8 cellular contexts compared by ENCODE assay signal in the genomic region with DNA sequence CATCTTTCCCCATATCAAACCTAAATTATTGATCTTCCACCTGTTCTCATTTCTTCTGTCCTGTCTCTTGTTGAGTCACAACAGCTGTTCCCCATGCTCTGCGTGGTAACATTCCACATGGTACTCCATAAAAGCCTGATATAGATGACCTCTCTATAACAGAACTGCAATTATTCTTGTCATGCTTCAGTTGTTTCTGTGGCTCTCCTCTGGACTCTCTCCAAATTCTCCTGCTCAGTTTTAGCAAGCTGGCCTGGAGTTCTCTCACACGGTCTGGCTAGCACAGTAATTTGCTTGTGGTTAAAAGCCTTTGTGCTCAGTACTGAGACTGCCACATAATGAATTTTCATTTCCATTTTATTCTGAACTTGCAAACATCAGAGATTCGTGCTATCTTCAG. TPM values are rescaled to one million over a fixed set of nuclear protein-coding genes. Genes with fewer than 3 reads are reported as not detected.
A peak's percentile ranks its signal among the peaks of the same experiment; 100 is the strongest.
DNase-seq lines count a peak whose midpoint lies in the region; ATAC-seq and TF ChIP-seq lines count a peak whose summit lies in the region.

No MANE protein-coding gene starts in this region.

- H3K27me3 ChIP-seq in uterus, result no peaks in the 10 kb centered on the region

- peaks cover 0 to 2% (median 0%) of the 10 kb centered on the region in 7 donors for H3K9me3 Mint-ChIP-seq in CD14-positive monocyte

- no peaks in the 10 kb centered on the region for H3K9me3 ChIP-seq in uterus

- no peak for TF ChIP-seq CTCF in uterus (IDR thresholded peaks at IDR 0.05)
- no peak for TF ChIP-seq CTCF in CD14-positive monocyte (IDR thresholded peaks at IDR 0.05)

- no peaks in the 10 kb centered on the region for H3K4me1 ChIP-seq in uterus

- H3K4me3 Mint-ChIP-seq in CD14-positive monocyte, result no peak overlapping the region

- peaks cover 13 to 15% of the 10 kb centered on the region in 2 donors for H3K36me3 Mint-ChIP-seq in CD14-positive monocyte

- ATAC-seq in HG02798 (IDR thresholded peaks at IDR 0.05; ENCODE audit: poor library complexity, unreplicated experiment), result peak; percentile 71

- H3K4me1 Mint-ChIP-seq in CD14-positive monocyte, result no peaks in the 10 kb centered on the region

- no peak for TF ChIP-seq POLR2A in uterus (IDR thresholded peaks at IDR 0.05)

- no peaks in the 10 kb centered on the region for H3K27me3 Mint-ChIP-seq in CD14-positive monocyte (ENCODE audit: low read depth in 3 of 3)

- H3K27ac Mint-ChIP-seq in CD14-positive monocyte, result no peak overlapping the region

- DNase-seq in C1 segment of cervical spinal cord (lab: John Stamatoyannopoulos, UW) (peak in 10 of 14 donors; percentile 2 to 54 (median 20)), RPMI7951 (ENCODE audit: low read depth) (peak; percentile 92), hippocampal formation (lab: John Stamatoyannopoulos, UW) (peak; percentile 46 to 71), uterus (no peak), iPS-NIHi7 (ENCODE audit: extremely low spot score) (no peak), CD14-positive monocyte (ENCODE audit: low spot score) (no peak)
- no peak for DNase-seq in activated effector memory CD4-positive, alpha-beta T cell treated with Interleukin-2 at 50 U/mL for 16 hours

- intact Hi-C loops in uterus (cut with DNase I; ENCODE audit: low total_unique reads), result no loop called here
- intact Hi-C loops in CD14-positive monocyte (cut with micrococcal nuclease), result no loop called here

- no peaks in the 10 kb centered on the region for H3K36me3 ChIP-seq in uterus

- no peak overlapping the region for H3K4me3 ChIP-seq in uterus

- H3K27ac ChIP-seq in uterus, result no peak overlapping the region

RNA-seq across cellular contexts. Expression of gene LRRC39, which starts 10.6 kb away (rescaled TPM):
- 0.60 and 1.1 TPM in 2 replicates for total RNA-seq in RPMI7951 (2014; rRNA removed; shearing (Covaris generic))
- 1 to 10 TPM in 3 of 4 donors, not detected in 1; 1.2 to 2.6 (median 1.5) TPM for total RNA-seq in uterus
- under 1 TPM in 1 of 2 donors, not detected in 1; 0.39 TPM for polyA plus RNA-seq in CD14-positive monocyte

RNA-seq across cellular contexts. Expression of gene TRMT13, which starts 55.7 kb away (rescaled TPM):
- 21.5 and 24.4 TPM in 2 replicates for total RNA-seq in RPMI7951 (2014; rRNA removed; shearing (Covaris generic))
- 10 to 100 TPM; 12.0 to 54.1 (median 22.7) TPM for total RNA-seq in uterus
- 1 to 10 TPM; 2.2 to 2.3 TPM for polyA plus RNA-seq in CD14-positive monocyte

RNA-seq across cellular contexts. Expression of gene SASS6, which starts 55.9 kb away (rescaled TPM):
- total RNA-seq in RPMI7951 (2014; rRNA removed; shearing (Covaris generic)), result 10.9 and 14.7 TPM in 2 replicates
- 1 to 10 TPM in 3 of 4 donors, under 1 TPM in 1; 0.77 to 7.6 (median 4.5) TPM for total RNA-seq in uterus
- polyA plus RNA-seq in CD14-positive monocyte, result under 1 TPM; 0.93 to 0.98 TPM

Comparison
In these comparisons a context has a peak if more than half of its experiments do, and no peak if none do; other contexts are left out.
1. DNase-seq: peak in C1 segment of cervical spinal cord (10 of 14), RPMI7951 (single experiment) and hippocampal formation (2 of 2); none in uterus (0 of 2), iPS-NIHi7 (single experiment), CD14-positive monocyte (single experiment) and activated effector memory CD4-positive, alpha-beta T cell treated with Interleukin-2 at 50 U/mL for 16 hours (single experiment).